Comparison of ENCODE assay signal across 8 cellular contexts in the genomic region with DNA sequence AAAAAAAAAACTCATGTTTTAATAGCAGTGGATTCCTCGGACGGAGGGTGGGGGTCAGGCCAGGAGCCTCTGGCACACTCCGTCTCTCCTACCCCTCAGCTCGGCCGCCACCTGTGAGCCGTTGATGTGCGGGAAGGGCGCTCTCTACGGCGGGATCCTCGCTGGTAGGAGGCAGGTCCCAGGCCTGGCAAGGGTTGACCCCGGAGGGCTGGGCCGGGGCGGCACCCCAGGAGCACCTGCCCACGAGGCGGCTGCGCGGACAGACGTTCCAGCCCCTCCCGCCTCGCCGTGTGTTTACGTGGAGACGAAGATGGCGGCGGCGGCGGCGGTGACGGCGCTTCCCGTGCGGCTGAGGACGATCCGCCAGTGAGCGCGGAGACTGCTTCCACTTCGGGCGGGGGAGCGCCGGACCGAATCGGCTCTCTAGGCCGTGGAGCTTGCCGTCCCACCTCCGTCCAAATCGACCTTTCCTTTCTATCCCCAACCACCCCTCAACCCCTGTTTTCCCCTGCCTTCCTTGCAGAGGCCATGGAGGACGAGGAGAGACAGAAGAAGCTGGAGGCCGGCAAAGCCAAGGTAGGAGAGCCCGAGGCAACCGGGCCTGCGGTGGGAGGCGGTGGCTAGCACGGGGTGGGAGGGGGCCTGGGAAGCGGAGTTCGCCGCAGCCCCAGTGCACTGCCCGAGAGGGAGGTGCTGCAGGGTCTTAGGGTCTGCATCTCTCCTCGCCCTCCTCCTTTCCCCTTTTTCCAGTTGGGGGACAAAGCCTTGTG. TPM values are rescaled to one million over a fixed set of nuclear protein-coding genes. Genes with fewer than 3 reads are reported as not detected.
DNase-seq lines count a peak whose midpoint lies in the region; ATAC-seq, FAIRE-seq and TF ChIP-seq lines count a peak whose summit lies in the region.

A gene (plus strand): TSS at position 291 of the 770 bp plus-strand sequence. CDS start 238 bp downstream, at position 529.

- FAIRE-seq in A549 (lab: Jason Lieb, UNC): no peak

- CTCF ChIA-PET in A549 (lab: Yijun Ruan, JAX): interaction anchor here (0.6 to 2.0 kb wide), 6 partner anchors 12 to 493 kb away, joined by 3 to 6 read pairs (median 3); a partner anchor contains a TSS

- ATAC-seq in A549 (peak; percentile 97 to 99), GM18520 (IDR thresholded peaks at IDR 0.05; ENCODE audit: unreplicated experiment) (peak; percentile 89), HG03060 (IDR thresholded peaks at IDR 0.05; ENCODE audit: low read depth, unreplicated experiment) (peak; percentile 80)

- DNase-seq in A549 (ENCODE audit: low read depth in 1 of 2, low spot score in 1 of 2) (peak; percentile 83 to 91), NCI-H2107 (lab: John Stamatoyannopoulos, UW) (peak; percentile 92), WERI-Rb-1 (peak; percentile 95), breast epithelium (ENCODE audit: low spot score in 2 of 2) (peak; percentile 90 to 91), inferior parietal cortex (ENCODE audit: extremely low spot score) (peak; percentile 82)
- peak; percentile 74 to 83 for DNase-seq in stimulated activated CD4-positive, alpha-beta T cell treated with anti-CD3 and anti-CD28 coated beads, Interleukin-12 subunit alpha, Interleukin-12 subunit beta, amount 100 ng/mL, for 24 hours (ENCODE audit: low read depth in 2 of 2)

- H3K27ac ChIP-seq in A549 (peak within 1 kb of the TSS; percentile 91 to 92), WERI-Rb-1 (peak within 1 kb of the TSS; percentile 97), breast epithelium (peak within 1 kb of the TSS; percentile 97 to 98)

- H3K36me3 ChIP-seq in WERI-Rb-1 (peaks cover 12% of the 10 kb centered on the region), breast epithelium (no peaks in the 10 kb centered on the region)

- TF ChIP-seq CTCF in A549 (IDR thresholded peaks at IDR 0.05) (no peak), WERI-Rb-1 (IDR thresholded peaks at IDR 0.05; ENCODE audit: low read depth, low read length) (no peak), breast epithelium (IDR thresholded peaks at IDR 0.05) (peak in 1 of 3 donors; percentile 9)

- TF ChIP-seq POLR2A in A549 (IDR thresholded peaks at IDR 0.05; ENCODE audit: low read length) (peak; percentile 87), breast epithelium (IDR thresholded peaks at IDR 0.05) (peak; percentile 71)

- intact Hi-C loops in breast epithelium (cut with DNase I; ENCODE audit: low total_unique reads): loop anchor here (10.0 kb wide), 1 partner anchor 194 kb away; a partner anchor contains a TSS

- under 1% methylated on average over 30 of the region's 59 CpGs for WGBS in A549 (ENCODE audit: missing lambda C conversion rate)

- no peak for TF ChIP-seq EP300 in A549 (IDR thresholded peaks at IDR 0.05)

- H3K27me3 ChIP-seq in WERI-Rb-1 (ENCODE audit: insufficient read depth, low read depth, severe bottlenecking) (no peaks in the 10 kb centered on the region), breast epithelium (no peaks in the 10 kb centered on the region)

- peak within 1 kb of the TSS; percentile 87 for H3K4me2 ChIP-seq in A549

- H3K4me3 ChIP-seq in A549 (peak within 1 kb of the TSS; percentile 97), WERI-Rb-1 (ENCODE audit: low read depth, low read length) (peak within 1 kb of the TSS; percentile 92), breast epithelium (peak within 1 kb of the TSS; percentile 80 to 89 (median 82))

- H3K9me3 ChIP-seq in A549 (no peaks in the 10 kb centered on the region), WERI-Rb-1 (ENCODE audit: severe bottlenecking) (no peaks in the 10 kb centered on the region), breast epithelium (no peaks in the 10 kb centered on the region)

- TF ChIP-seq RAD21 in A549 (conservative IDR thresholded peaks at IDR 0.05 in 1 of 2, IDR thresholded peaks at IDR 0.05 in 1 of 2): no peak

- peaks cover 22% of the 10 kb centered on the region for H3K4me1 ChIP-seq in A549
- H3K4me1 ChIP-seq in breast epithelium: peaks cover 4 to 8% of the 10 kb centered on the region in 2 donors

- POLR2A ChIA-PET in A549 (lab: Yijun Ruan, JAX): interaction anchor here (0.6 to 1.6 kb wide), 3 partner anchors 60 to 641 kb away, joined by 3 to 5 read pairs (median 4); a partner anchor contains a TSS

TF ChIP-seq in A549, 52 proteins besides CTCF, POLR2A, EP300 and RAD21 (continues in another document):
- TF ChIP-seq PHF8 (IDR thresholded peaks at IDR 0.05; ENCODE audit: borderline replicate concordance, low read depth): peak; percentile 63
- TF ChIP-seq JUN (IDR thresholded peaks at IDR 0.05): peak in 1 of 2 experiments; percentile 80; a peak in 3 of 5 replicates
- TF ChIP-seq, protein P1, sequence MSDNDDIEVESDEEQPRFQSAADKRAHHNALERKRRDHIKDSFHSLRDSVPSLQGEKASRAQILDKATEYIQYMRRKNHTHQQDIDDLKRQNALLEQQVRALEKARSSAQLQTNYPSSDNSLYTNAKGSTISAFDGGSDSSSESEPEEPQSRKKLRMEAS (IDR thresholded peaks at IDR 0.05): peak; percentile 78
- TF ChIP-seq HOXB5 (CRISPR knock-in tag; IDR thresholded peaks at IDR 0.05): no peak
- no peak for TF ChIP-seq RCOR1 (IDR thresholded peaks at IDR 0.05; ENCODE audit: low read depth, low read length)
- TF ChIP-seq CHD2 (IDR thresholded peaks at IDR 0.05; ENCODE audit: low read length, partially characterized antibody): no peak
- TF ChIP-seq KDM5A (IDR thresholded peaks at IDR 0.05): 0 out of 2 replicates have a peak, but pooled peaks have one; percentile 26
- no peak for TF ChIP-seq HDAC2 (IDR thresholded peaks at IDR 0.05)
- no peak for TF ChIP-seq RFX5 (IDR thresholded peaks at IDR 0.05)
- TF ChIP-seq CBX8 (IDR thresholded peaks at IDR 0.05): no peak
- no peak for TF ChIP-seq CBX2 (IDR thresholded peaks at IDR 0.05; ENCODE audit: borderline replicate concordance, low read depth)
- TF ChIP-seq CEBPB (IDR thresholded peaks at IDR 0.05): no peak
- TF ChIP-seq, protein P2, sequence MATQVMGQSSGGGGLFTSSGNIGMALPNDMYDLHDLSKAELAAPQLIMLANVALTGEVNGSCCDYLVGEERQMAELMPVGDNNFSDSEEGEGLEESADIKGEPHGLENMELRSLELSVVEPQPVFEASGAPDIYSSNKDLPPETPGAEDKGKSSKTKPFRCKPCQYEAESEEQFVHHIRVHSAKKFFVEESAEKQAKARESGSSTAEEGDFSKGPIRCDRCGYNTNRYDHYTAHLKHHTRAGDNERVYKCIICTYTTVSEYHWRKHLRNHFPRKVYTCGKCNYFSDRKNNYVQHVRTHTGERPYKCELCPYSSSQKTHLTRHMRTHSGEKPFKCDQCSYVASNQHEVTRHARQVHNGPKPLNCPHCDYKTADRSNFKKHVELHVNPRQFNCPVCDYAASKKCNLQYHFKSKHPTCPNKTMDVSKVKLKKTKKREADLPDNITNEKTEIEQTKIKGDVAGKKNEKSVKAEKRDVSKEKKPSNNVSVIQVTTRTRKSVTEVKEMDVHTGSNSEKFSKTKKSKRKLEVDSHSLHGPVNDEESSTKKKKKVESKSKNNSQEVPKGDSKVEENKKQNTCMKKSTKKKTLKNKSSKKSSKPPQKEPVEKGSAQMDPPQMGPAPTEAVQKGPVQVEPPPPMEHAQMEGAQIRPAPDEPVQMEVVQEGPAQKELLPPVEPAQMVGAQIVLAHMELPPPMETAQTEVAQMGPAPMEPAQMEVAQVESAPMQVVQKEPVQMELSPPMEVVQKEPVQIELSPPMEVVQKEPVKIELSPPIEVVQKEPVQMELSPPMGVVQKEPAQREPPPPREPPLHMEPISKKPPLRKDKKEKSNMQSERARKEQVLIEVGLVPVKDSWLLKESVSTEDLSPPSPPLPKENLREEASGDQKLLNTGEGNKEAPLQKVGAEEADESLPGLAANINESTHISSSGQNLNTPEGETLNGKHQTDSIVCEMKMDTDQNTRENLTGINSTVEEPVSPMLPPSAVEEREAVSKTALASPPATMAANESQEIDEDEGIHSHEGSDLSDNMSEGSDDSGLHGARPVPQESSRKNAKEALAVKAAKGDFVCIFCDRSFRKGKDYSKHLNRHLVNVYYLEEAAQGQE (IDR thresholded peaks at IDR 0.05): no peak
- TF ChIP-seq, protein P3, sequence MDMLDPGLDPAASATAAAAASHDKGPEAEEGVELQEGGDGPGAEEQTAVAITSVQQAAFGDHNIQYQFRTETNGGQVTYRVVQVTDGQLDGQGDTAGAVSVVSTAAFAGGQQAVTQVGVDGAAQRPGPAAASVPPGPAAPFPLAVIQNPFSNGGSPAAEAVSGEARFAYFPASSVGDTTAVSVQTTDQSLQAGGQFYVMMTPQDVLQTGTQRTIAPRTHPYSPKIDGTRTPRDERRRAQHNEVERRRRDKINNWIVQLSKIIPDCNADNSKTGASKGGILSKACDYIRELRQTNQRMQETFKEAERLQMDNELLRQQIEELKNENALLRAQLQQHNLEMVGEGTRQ (IDR thresholded peaks at IDR 0.05): 0 out of 2 replicates have a peak, but pooled peaks have one; percentile 20
- TF ChIP-seq ESRRA (IDR thresholded peaks at IDR 0.05; ENCODE audit: borderline replicate concordance, low read length): no peak
- no peak for TF ChIP-seq TP53 (CRISPR knock-in tag; IDR thresholded peaks at IDR 0.05)
- TF ChIP-seq ZFP36 (IDR thresholded peaks at IDR 0.05; ENCODE audit: borderline replicate concordance, partially characterized antibody): no peak
- TF ChIP-seq MAZ (IDR thresholded peaks at IDR 0.05; ENCODE audit: borderline replicate concordance, low read depth, low read length): no peak
- TF ChIP-seq, protein P4, sequence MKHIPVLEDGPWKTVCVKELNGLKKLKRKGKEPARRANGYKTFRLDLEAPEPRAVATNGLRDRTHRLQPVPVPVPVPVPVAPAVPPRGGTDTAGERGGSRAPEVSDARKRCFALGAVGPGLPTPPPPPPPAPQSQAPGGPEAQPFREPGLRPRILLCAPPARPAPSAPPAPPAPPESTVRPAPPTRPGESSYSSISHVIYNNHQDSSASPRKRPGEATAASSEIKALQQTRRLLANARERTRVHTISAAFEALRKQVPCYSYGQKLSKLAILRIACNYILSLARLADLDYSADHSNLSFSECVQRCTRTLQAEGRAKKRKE (CRISPR knock-in tag; IDR thresholded peaks at IDR 0.05; ENCODE audit: low read depth): no peak

RNA-seq across cellular contexts. Expression of the gene that starts here (rescaled TPM):
- 23.0 and 32.3 TPM in 2 replicates for polyA plus RNA-seq in A549 (2011; rRNA removed)
- polyA plus RNA-seq in A549 (2012; cell fraction: cytosol; rRNA removed): 3.4 and 3.6 TPM in 2 replicates
- 7.7 and 11.0 TPM in 2 replicates for polyA plus RNA-seq in A549 (2012; cell fraction: nucleus; rRNA removed)
- polyA plus RNA-seq in A549 (2017; fragmentation: RNase III; extraction: RNeasy Plus Mini Kit Qiagen cat#74134 plus additional on column Dnase treatment): 11.7 to 12.8 TPM (median 11.7 TPM) in 3 replicates
- 17.8 and 19.5 TPM in 2 replicates for polyA minus RNA-seq in A549 (2011; rRNA and poly(A)+ RNA removed)
- 100 to 1,000 TPM in 2 of 3 donors, 10 to 100 TPM in 1; 73.3 to 193 (median 124) TPM for total RNA-seq in breast epithelium

Comparison
In these comparisons a context has a peak if more than half of its experiments do, and no peak if none do; other contexts are left out.
1. Peak in every context shown above with its lines: DNase-seq, ATAC-seq, H3K4me3 ChIP-seq and H3K27ac ChIP-seq.